In the genomic region with DNA sequence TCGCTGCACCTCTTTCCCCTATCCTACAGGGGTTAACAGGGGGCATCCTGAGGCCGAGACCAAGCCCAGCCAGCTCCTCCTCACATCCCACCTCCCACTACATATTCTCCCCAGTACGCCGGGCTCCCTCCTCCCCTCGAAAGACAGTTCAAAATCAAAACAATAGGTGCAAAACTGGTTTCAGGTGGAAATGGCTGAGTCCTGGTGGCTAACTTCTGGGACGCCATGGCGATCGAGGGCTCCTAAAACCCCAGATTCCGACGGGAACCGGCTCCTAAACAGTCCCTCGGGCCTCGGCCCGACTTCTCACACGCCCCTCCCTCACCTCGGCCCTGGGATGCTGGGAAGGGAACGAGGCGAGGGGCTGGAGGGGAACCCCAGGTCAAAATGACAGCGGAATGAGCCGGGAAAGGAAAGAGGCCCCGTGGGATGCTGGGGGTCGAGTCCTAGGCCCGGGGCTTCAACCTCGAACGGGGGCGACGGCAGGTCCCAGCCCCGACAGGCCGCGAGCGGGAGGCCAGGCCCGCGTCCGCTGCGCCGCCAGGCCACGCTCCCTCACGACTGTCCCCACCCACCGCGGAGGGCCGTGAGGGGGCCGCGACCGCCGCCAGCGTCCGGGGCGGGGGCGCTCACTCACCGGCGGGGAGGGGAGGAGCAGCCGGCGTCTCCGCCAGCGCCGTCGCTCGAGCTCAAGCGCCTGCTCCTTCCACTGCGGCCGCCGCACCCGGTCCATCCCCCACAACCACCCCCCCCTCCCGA, we compare ENCODE assay signal across 8 cellular contexts. TPM values are rescaled to one million over a fixed set of nuclear protein-coding genes. Genes with fewer than 3 reads are reported as not detected.
DNase-seq lines count a peak whose midpoint lies in the region; ATAC-seq and TF ChIP-seq lines count a peak whose summit lies in the region.

No MANE protein-coding gene starts in this region.

- H3K4me3 ChIP-seq in KMS-11 (IDR thresholded peaks at IDR 0.05; ENCODE audit: insufficient read depth, low read depth, low read length), result peak overlapping the region; percentile 86
- H3K4me3 ChIP-seq in WERI-Rb-1 (ENCODE audit: low read depth, low read length), result peak overlapping the region; percentile 99
- H3K4me3 ChIP-seq in left lung, result peak overlapping the region; percentile 81 to 85

- ATAC-seq in GM21723 (IDR thresholded peaks at IDR 0.05; ENCODE audit: unreplicated experiment), result peak; percentile 65
- peak; percentile 78 for ATAC-seq in left lung

- H4K20me1 ChIP-seq in KMS-11 (ENCODE audit: insufficient read depth), result no peaks in the 10 kb centered on the region

- TF ChIP-seq CTCF in KMS-11 (conservative IDR thresholded peaks at IDR 0.05; ENCODE audit: low read depth, low read length) (no peak), WERI-Rb-1 (IDR thresholded peaks at IDR 0.05; ENCODE audit: low read depth, low read length) (no peak), left lung (IDR thresholded peaks at IDR 0.05) (no peak)

- peak overlapping the region; percentile 53 for H3K4me2 ChIP-seq in KMS-11

- H3K9ac ChIP-seq in KMS-11, result peak overlapping the region; percentile 92

- no peaks in the 10 kb centered on the region for H3K27me3 ChIP-seq in KMS-11 (ENCODE audit: insufficient read depth, low read depth)
- no peaks in the 10 kb centered on the region for H3K27me3 ChIP-seq in WERI-Rb-1 (ENCODE audit: insufficient read depth, low read depth, severe bottlenecking)
- no peaks in the 10 kb centered on the region for H3K27me3 ChIP-seq in left lung

- H3K27ac ChIP-seq in KMS-11 (peak overlapping the region; percentile 84), WERI-Rb-1 (peak overlapping the region; percentile 96), left lung (peak overlapping the region; percentile 91 to 93)

- no peaks in the 10 kb centered on the region for H3K36me3 ChIP-seq in KMS-11 (ENCODE audit: insufficient read depth)
- peaks cover 3% of the 10 kb centered on the region; the same call in 1 of the 2 replicates for H3K36me3 ChIP-seq in WERI-Rb-1
- no peaks in the 10 kb centered on the region for H3K36me3 ChIP-seq in left lung

- H3K4me1 ChIP-seq in KMS-11 (ENCODE audit: low read depth, poor library complexity, severe bottlenecking) (peaks cover 66% of the 10 kb centered on the region), left lung (peaks cover 29 to 45% of the 10 kb centered on the region in 2 donors)

- H2AFZ ChIP-seq in KMS-11 (ENCODE audit: low read depth), result peak overlapping the region; percentile 92

- intact Hi-C loops in left lung (cut with DNase I), result no loop called here

- peak; percentile 93 for DNase-seq in DMS 273 (lab: John Stamatoyannopoulos, UW; ENCODE audit: unreplicated experiment)
- no peak for DNase-seq in DMS 273 treated with DMSO at 0.1 percent for 48 hours (lab: John Stamatoyannopoulos, UW)
- DNase-seq in WERI-Rb-1, result peak; percentile 73
- DNase-seq in cerebellar cortex (ENCODE audit: low spot score), result peak; percentile 54
- DNase-seq in left lung, result peak; percentile 70 to 92
- DNase-seq in stimulated activated CD4-positive, alpha-beta T cell treated with anti-CD3 and anti-CD28 coated beads, Interleukin-4, amount 100 ng/mL, for 48 hours (ENCODE audit: low read depth in 2 of 2), result peak; percentile 42 to 64

- peaks cover 36% of the 10 kb centered on the region for H3K79me2 ChIP-seq in KMS-11 (ENCODE audit: insufficient read depth, low read depth)

- H3K9me3 ChIP-seq in WERI-Rb-1 (ENCODE audit: severe bottlenecking), result no peaks in the 10 kb centered on the region
- H3K9me3 ChIP-seq in left lung, result no peaks in the 10 kb centered on the region

RNA-seq across cellular contexts. Expression of a gene that starts 0.5 kb away (rescaled TPM):
- total RNA-seq in left lung, result 10 to 100 TPM; 32.6 to 38.8 TPM
